1 cellular context compared by ENCODE assay signal in genomic region chr22:36856792-36857135, GRCh38.
TF ChIP-seq lines count a peak whose summit lies in the region.

No MANE protein-coding gene starts in this region.

TF ChIP-seq in GM23338, 12 proteins besides CTCF, POLR2A, EP300 and RAD21:
- TF ChIP-seq ZNF462 (CRISPR knock-in tag; IDR thresholded peaks at IDR 0.05): no peak
- no peak for TF ChIP-seq ETS1 (IDR thresholded peaks at IDR 0.05)
- TF ChIP-seq EZH2 (IDR thresholded peaks at IDR 0.05; ENCODE audit: low read depth, unreplicated experiment): no peak
- no peak for TF ChIP-seq STAT1 (IDR thresholded peaks at IDR 0.05; ENCODE audit: unreplicated experiment)
- no peak for TF ChIP-seq ZNF331 (CRISPR knock-in tag; IDR thresholded peaks at IDR 0.05; ENCODE audit: low read depth)
- TF ChIP-seq NANOG (IDR thresholded peaks at IDR 0.05; ENCODE audit: borderline replicate concordance): no peak
- TF ChIP-seq JUNB (IDR thresholded peaks at IDR 0.05; ENCODE audit: unreplicated experiment): no peak
- TF ChIP-seq REST (IDR thresholded peaks at IDR 0.05; ENCODE audit: unreplicated experiment): no peak
- TF ChIP-seq ZNF114 (CRISPR knock-in tag; IDR thresholded peaks at IDR 0.05): no peak
- no peak for TF ChIP-seq CREB1 (CRISPR knock-in tag; IDR thresholded peaks at IDR 0.05; ENCODE audit: low read depth)
- no peak for TF ChIP-seq EZH2phosphoT487 (IDR thresholded peaks at IDR 0.05; ENCODE audit: unreplicated experiment)
- TF ChIP-seq POLR2AphosphoS5 (IDR thresholded peaks at IDR 0.05; ENCODE audit: low read depth): no peak
TF ChIP-seq in GM23338: peak in this region for 0.
